ENCODE assay signal across 8 cellular contexts in the genomic region with DNA sequence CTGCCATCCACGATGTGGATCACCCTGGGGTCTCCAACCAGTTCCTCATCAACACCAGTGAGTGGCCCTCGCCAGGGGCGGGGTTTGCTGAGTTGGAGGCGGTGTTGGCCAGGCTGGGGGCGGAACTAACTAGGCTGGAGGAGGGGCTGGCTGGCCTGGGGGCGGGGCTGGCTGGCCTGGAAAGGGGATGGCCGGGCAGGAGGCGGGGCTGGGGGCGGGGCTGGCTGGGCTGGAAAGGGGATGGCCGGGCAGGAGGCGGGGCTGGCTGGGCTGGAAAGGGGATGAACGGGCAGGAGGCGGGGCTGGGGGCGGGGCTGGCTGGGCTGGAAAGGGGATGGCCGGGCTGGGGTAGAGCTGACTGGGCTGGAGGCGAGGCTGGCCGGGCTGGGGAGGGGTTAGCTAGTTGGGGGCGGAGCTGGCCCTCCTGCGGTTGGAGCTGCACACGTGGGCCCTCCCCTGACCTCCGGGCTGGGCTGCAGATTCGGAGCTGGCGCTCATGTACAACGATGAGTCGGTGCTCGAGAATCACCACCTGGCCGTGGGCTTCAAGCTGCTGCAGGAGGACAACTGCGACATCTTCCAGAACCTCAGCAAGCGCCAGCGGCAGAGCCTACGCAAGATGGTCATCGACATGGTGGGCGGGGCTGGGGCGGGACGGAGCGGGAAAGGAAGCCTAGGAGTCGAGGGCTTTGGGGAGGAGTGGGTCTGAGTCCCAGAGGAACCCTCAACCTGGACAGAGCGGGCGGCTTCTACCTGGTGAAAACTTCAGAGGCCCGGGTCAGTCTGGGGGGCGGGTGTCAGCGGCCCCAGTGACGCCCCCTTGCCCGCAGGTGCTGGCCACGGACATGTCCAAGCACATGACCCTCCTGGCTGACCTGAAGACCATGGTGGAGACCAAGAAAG. TPM values are rescaled to one million over a fixed set of nuclear protein-coding genes. Genes with fewer than 3 reads are reported as not detected.
DNase-seq lines count a peak whose midpoint lies in the region; ATAC-seq and TF ChIP-seq lines count a peak whose summit lies in the region.

No MANE protein-coding gene starts in this region.

- H3K36me3 ChIP-seq in adipocyte (ENCODE audit: control insufficient read depth, insufficient read depth, low read length, severe bottlenecking), result no peaks in the 10 kb centered on the region
- peaks cover 0 to 50% (median 17%) of the 10 kb centered on the region in 9 donors for H3K36me3 ChIP-seq in heart left ventricle
- peaks cover 0 to 22% (median 3%) of the 10 kb centered on the region in 3 donors for H3K36me3 ChIP-seq in tibial nerve

- H3K27me3 ChIP-seq in adipocyte (replicated peaks; ENCODE audit: control insufficient read depth, insufficient read depth, low read length), result no peaks in the 10 kb centered on the region
- no peaks in the 10 kb centered on the region for H3K27me3 ChIP-seq in heart left ventricle
- no peaks in the 10 kb centered on the region for H3K27me3 ChIP-seq in tibial nerve

- TF ChIP-seq EP300 in tibial nerve (IDR thresholded peaks at IDR 0.05), result no peak

- peak; percentile 92 to 98 (median 98) for ATAC-seq in heart left ventricle

- H3K9ac ChIP-seq in adipocyte (ENCODE audit: low read length), result no peak overlapping the region

- intact Hi-C loops in heart left ventricle (cut with DNase I), result no loop called here
- intact Hi-C loops in posterior cingulate gyrus (cut with DNase I), result no loop called here

- TF ChIP-seq CTCF in GM20000 (IDR thresholded peaks at IDR 0.05; ENCODE audit: extremely low read depth, missing control alignments), result no peak
- no peak for TF ChIP-seq CTCF in heart left ventricle (IDR thresholded peaks at IDR 0.05)
- no peak for TF ChIP-seq CTCF in tibial nerve (IDR thresholded peaks at IDR 0.05)

- DNase-seq in C1 segment of cervical spinal cord (lab: John Stamatoyannopoulos, UW) (peak; percentile 35 to 93 (median 76)), GM20000 (ENCODE audit: low spot score) (peak; percentile 98), HuH-7 (ENCODE audit: low spot score) (peak; percentile 71), SW480 (ENCODE audit: low spot score) (peak; percentile 88), adipocyte (ENCODE audit: low read depth) (peak; percentile 95), heart left ventricle (peak; percentile 92 to 97 (median 95)), posterior cingulate gyrus (peak; percentile 62 to 98 (median 84)), tibial nerve (ENCODE audit: low spot score in 2 of 2) (peak; percentile 90 to 96)

- 8 to 11% (median 9%) methylated on average over 35 to 45 of the region's 45 CpGs for WGBS in heart left ventricle, 4 donors
- WGBS in tibial nerve, 2 donors, result 4 to 9% methylated on average over 28 to 44 of the region's 45 CpGs

- H3K27ac ChIP-seq in heart left ventricle, result no peak overlapping the region
- H3K27ac ChIP-seq in tibial nerve, result no peak overlapping the region

- H3K4me1 ChIP-seq in adipocyte (ENCODE audit: control insufficient read depth, insufficient read depth, low read length), result no peaks in the 10 kb centered on the region
- H3K4me1 ChIP-seq in heart left ventricle, result peaks cover 0 to 9% (median 5%) of the 10 kb centered on the region in 12 donors
- peaks cover 0 to 11% (median 5%) of the 10 kb centered on the region in 4 donors for H3K4me1 ChIP-seq in tibial nerve

- H3K9me3 ChIP-seq in adipocyte (ENCODE audit: control insufficient read depth, low read length) (no peaks in the 10 kb centered on the region), heart left ventricle (no peaks in the 10 kb centered on the region), tibial nerve (no peaks in the 10 kb centered on the region)

- TF ChIP-seq POLR2A in heart left ventricle (IDR thresholded peaks at IDR 0.05), result no peak
- no peak for TF ChIP-seq POLR2A in tibial nerve (IDR thresholded peaks at IDR 0.05)

- H3K4me3 ChIP-seq in adipocyte (ENCODE audit: low read length) (peak overlapping the region; percentile 12), heart left ventricle (peak overlapping the region in 9 of 12 donors; percentile 33 to 50 (median 39)), tibial nerve (peak overlapping the region; percentile 13 to 50 (median 24))

RNA-seq across cellular contexts. Expression of a gene that starts 41.0 kb away (rescaled TPM):
- total RNA-seq in heart left ventricle (10 to 100 TPM in 8 of 9 donors, 1 to 10 TPM in 1; 9.3 to 33.3 (median 17.3) TPM), tibial nerve (10 to 100 TPM in 2 of 4 donors, 1 to 10 TPM in 2; 8.7 to 12.7 (median 10.0) TPM)
- polyA plus RNA-seq in heart left ventricle, result 10 to 100 TPM in 1 of 2 donors, 1 to 10 TPM in 1; 5.2 to 11.2 TPM

RNA-seq across cellular contexts. Expression of a gene that starts 41.9 kb away (rescaled TPM):
- 10 to 100 TPM; 52.8 to 94.2 (median 65.4) TPM for total RNA-seq in heart left ventricle
- polyA plus RNA-seq in heart left ventricle, result 10 to 100 TPM; 68.3 to 71.3 TPM
- 10 to 100 TPM; 45.4 to 52.4 (median 50.7) TPM for total RNA-seq in tibial nerve

RNA-seq across cellular contexts. Expression of a gene that starts 55.9 kb away (rescaled TPM):
- total RNA-seq in heart left ventricle (1 to 10 TPM in 1 of 9 donors, under 1 TPM in 5, not detected in 3; 0.23 to 1.7 (median 0.32) TPM), tibial nerve (under 1 TPM in 1 of 4 donors, not detected in 3; 0.84 TPM)
- polyA plus RNA-seq in heart left ventricle, result under 1 TPM in 1 of 2 donors, not detected in 1; 0.10 TPM

RNA-seq across cellular contexts. Expression of a gene that starts 58.0 kb away (rescaled TPM):
- total RNA-seq in heart left ventricle (100 to 1,000 TPM; 108 to 189 (median 138) TPM), tibial nerve (100 to 1,000 TPM; 127 to 260 (median 155) TPM)
- 100 to 1,000 TPM; 199 to 282 TPM for polyA plus RNA-seq in heart left ventricle
